In genomic region chr3:61526307-61526706, GRCh38 we compare ENCODE assay signal across 22 cellular contexts. TPM values are rescaled to one million over a fixed set of nuclear protein-coding genes. Genes with fewer than 3 reads are reported as not detected.
DNase-seq lines count a peak whose midpoint lies in the region; ATAC-seq and TF ChIP-seq lines count a peak whose summit lies in the region.
"Had no signal": no experiment of that assay in that cellular context is flagged by ENCODE, and none has a peak within 500 bp of the region (broad histone marks: within the 10 kb centered on the region; RNA-seq: fewer than 3 reads in every experiment).

No MANE protein-coding gene starts in this region.

- no peaks in the 10 kb centered on the region for H3K27me3 ChIP-seq in thyroid gland
- H3K27me3 ChIP-seq: BLaER1 had no signal

- no peak overlapping the region for H3K4me3 ChIP-seq in thyroid gland (replicated peaks in 1 of 3)
- H3K4me3 ChIP-seq: A549, BLaER1 had no signal

- H3K36me3 ChIP-seq in thyroid gland = no peaks in the 10 kb centered on the region
- H3K36me3 ChIP-seq: BLaER1 had no signal

- ATAC-seq in HG03520 (IDR thresholded peaks at IDR 0.05; ENCODE audit: unreplicated experiment) = no peak
- ATAC-seq: A549, PC-3 had no signal

- no peaks in the 10 kb centered on the region for H3K4me1 Mint-ChIP-seq in Calu3 (ENCODE audit: low read depth, unreplicated experiment)

- no peak overlapping the region for H3K4me3 Mint-ChIP-seq in Calu3 (ENCODE audit: low read depth, unreplicated experiment)
- H3K4me3 Mint-ChIP-seq: CD4-positive, alpha-beta memory T cell; HFFc6; IgD-negative memory B cell; T-helper 2 cell treated with Interferon-gamma antibody and Interleukin-4, amounts not matched to agents 5 μg/mL and 100 μg/mL, for 36 hours had no signal

- BruUV-seq in Calu3 (replicated peaks; lab: Mats Ljungman, UMichigan) = no TSS peak

- H3K9me3 ChIP-seq in thyroid gland = no peaks in the 10 kb centered on the region
- H3K9me3 ChIP-seq: A549, BLaER1, SK-N-SH had no signal

- CTCF ChIA-PET in Calu3 (lab: Charles Lee) = no interaction called here

- H3K9me3 Mint-ChIP-seq in Calu3 (ENCODE audit: low read depth, unreplicated experiment) = peaks cover 8% of the 10 kb centered on the region
- H3K9me3 Mint-ChIP-seq: HFFc6; IgD-negative memory B cell; T-helper 2 cell treated with Interferon-gamma antibody and Interleukin-4, amounts not matched to agents 5 μg/mL and 100 μg/mL, for 36 hours had no signal

- no peak for TF ChIP-seq POLR2A in thyroid gland (IDR thresholded peaks at IDR 0.05)

- DNase-seq in DMS79 (lab: John Stamatoyannopoulos, UW) (peak; percentile 3), NCI-H128 (lab: John Stamatoyannopoulos, UW; ENCODE audit: unreplicated experiment) (peak; percentile 22), NCI-H2107 (lab: John Stamatoyannopoulos, UW) (peak; percentile 1), NCI-H748 treated with DMSO at 0.1 percent for 48 hours (lab: John Stamatoyannopoulos, UW) (peak; percentile 27), thyroid gland (no peak), Calu3 (no peak)
- DNase-seq in stimulated activated CD4-positive, alpha-beta T cell treated with anti-CD3 and anti-CD28 coated beads, Interleukin-4, amount 100 ng/mL, for 4 hours = no peak
- DNase-seq: CD4-positive, alpha-beta memory T cell; DND-41; HFFc6; MM.1S; NCI-H1092 treated with DMSO at 0.1 percent for 48 hours; NCI-H774; PC-3; RPMI8226; SHP77 treated with DMSO at 0.1 percent for 48 hours; SK-N-SH had no signal

- H3K4me1 ChIP-seq in thyroid gland = no peaks in the 10 kb centered on the region
- H3K4me1 ChIP-seq: A549, BLaER1 had no signal

- H3K27me3 Mint-ChIP-seq in Calu3 (ENCODE audit: unreplicated experiment) = no peaks in the 10 kb centered on the region
- H3K27me3 Mint-ChIP-seq: CD4-positive, alpha-beta memory T cell; IgD-negative memory B cell had no signal

- H3K27ac ChIP-seq in thyroid gland = no peak overlapping the region
- H3K27ac ChIP-seq: A549, BLaER1 had no signal

- no peak overlapping the region for H3K27ac Mint-ChIP-seq in Calu3 (ENCODE audit: unreplicated experiment)
- H3K27ac Mint-ChIP-seq: CD4-positive, alpha-beta memory T cell; HFFc6; IgD-negative memory B cell; T-helper 2 cell treated with Interferon-gamma antibody and Interleukin-4, amounts not matched to agents 5 μg/mL and 100 μg/mL, for 36 hours had no signal

- intact Hi-C loops in thyroid gland (cut with DNase I) = no loop called here
- intact Hi-C loops in Calu3 (cut with micrococcal nuclease; ENCODE audit: unreplicated experiment) = no loop called here

- WGBS in thyroid gland, 2 donors = 91% methylated on average over 5 of the region's 5 CpGs

- no peak for TF ChIP-seq CTCF in thyroid gland (IDR thresholded peaks at IDR 0.05)
- no peak for TF ChIP-seq CTCF in Calu3 (IDR thresholded peaks at IDR 0.05; ENCODE audit: unreplicated experiment)

- H3K36me3 Mint-ChIP-seq in Calu3 (ENCODE audit: insufficient read depth, unreplicated experiment) = no peaks in the 10 kb centered on the region
- H3K36me3 Mint-ChIP-seq: CD4-positive, alpha-beta memory T cell; IgD-negative memory B cell had no signal

RNA-seq across cellular contexts. Expression of gene PTPRG, which starts 35.1 kb away (rescaled TPM):
- total RNA-seq in thyroid gland = 100 to 1,000 TPM in 2 of 4 donors, 10 to 100 TPM in 2; 81.6 to 207 (median 132) TPM
- total RNA-seq in Calu3 (2022) = 0.35 and 1.1 TPM in 2 replicates
- total RNA-seq: CD4-positive, alpha-beta memory T cell had no signal

Comparison
In these comparisons a context has a peak if more than half of its experiments do, and no peak if none do; other contexts are left out.
1. DNase-seq: peak in DMS79 (single experiment), NCI-H128 (single experiment), NCI-H2107 (single experiment) and NCI-H748 treated with DMSO at 0.1 percent for 48 hours (single experiment); none in thyroid gland (0 of 2), Calu3 (single experiment) and stimulated activated CD4-positive, alpha-beta T cell treated with anti-CD3 and anti-CD28 coated beads, Interleukin-4, amount 100 ng/mL, for 4 hours (0 of 2).
2. RNA of gene PTPRG, which starts 35.1 kb away (total RNA-seq): 81.6 to 207 TPM in thyroid gland; 0.35 to 1.1 TPM in Calu3; every median in the first group is over 10 times any median in the second.